14 cellular contexts compared by ENCODE assay signal in the genomic region with DNA sequence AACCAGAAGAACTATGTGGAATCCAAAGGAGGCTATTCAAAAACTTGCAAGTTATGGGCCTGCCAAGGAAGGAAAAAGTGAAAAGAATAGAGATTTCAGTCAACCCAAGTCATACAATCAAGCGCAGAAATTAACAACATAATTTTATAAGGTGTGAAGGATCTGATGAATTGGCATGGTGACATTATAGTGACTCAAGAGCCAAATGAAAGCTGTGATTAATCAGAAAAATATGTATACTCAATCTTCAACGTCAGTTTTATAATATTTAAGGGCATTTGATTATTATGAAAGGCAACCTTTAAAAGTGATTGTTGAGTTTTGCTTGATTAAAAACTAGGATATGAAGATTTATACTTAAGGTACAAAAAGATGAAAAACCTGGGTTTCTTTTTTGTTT. TPM values are rescaled to one million over a fixed set of nuclear protein-coding genes. Genes with fewer than 3 reads are reported as not detected.
DNase-seq lines count a peak whose midpoint lies in the region; ATAC-seq and TF ChIP-seq lines count a peak whose summit lies in the region.
"Had no signal": no experiment of that assay in that cellular context is flagged by ENCODE, and none has a peak within 500 bp of the region (broad histone marks: within the 10 kb centered on the region; RNA-seq: fewer than 3 reads in every experiment).

No MANE protein-coding gene starts in this region.

- H3K9me3 Mint-ChIP-seq in activated T-cell treated with anti-CD3 and anti-CD28 coated beads, Interleukin-2, amount 50 U/mL, for 24 hours = no peaks in the 10 kb centered on the region
- no peaks in the 10 kb centered on the region for H3K9me3 Mint-ChIP-seq in T-cell

- peak overlapping the region; percentile 74 to 84 (median 79) for H3K27ac ChIP-seq in esophagus muscularis mucosa (replicated peaks in 1 of 4)
- peak overlapping the region; percentile 91 for H3K27ac ChIP-seq in suprapubic skin
- H3K27ac ChIP-seq in WERI-Rb-1 = no peak overlapping the region
- H3K27ac ChIP-seq: SK-N-MC had no signal

- H3K27me3 ChIP-seq in esophagus muscularis mucosa = no peaks in the 10 kb centered on the region
- no peaks in the 10 kb centered on the region for H3K27me3 ChIP-seq in suprapubic skin
- H3K27me3 ChIP-seq in WERI-Rb-1 (ENCODE audit: insufficient read depth, low read depth, severe bottlenecking) = peaks cover 100% of the 10 kb centered on the region
- H3K27me3 ChIP-seq: adrenal gland had no signal

- intact Hi-C loops in esophagus muscularis mucosa (cut with DNase I) = no loop called here

- H3K4me1 ChIP-seq in esophagus muscularis mucosa (peaks cover 43 to 57% (median 52%) of the 10 kb centered on the region in 4 donors), suprapubic skin (peaks cover 56% of the 10 kb centered on the region)

- no peaks in the 10 kb centered on the region for H3K36me3 Mint-ChIP-seq in activated T-cell treated with anti-CD3 and anti-CD28 coated beads, Interleukin-2, amount 50 U/mL, for 24 hours (ENCODE audit: low read depth)
- H3K36me3 Mint-ChIP-seq in T-cell = no peaks in the 10 kb centered on the region

- TF ChIP-seq EP300 in esophagus muscularis mucosa (IDR thresholded peaks at IDR 0.05) (no peak), suprapubic skin (IDR thresholded peaks at IDR 0.05) (no peak)

- H3K9me3 ChIP-seq in esophagus muscularis mucosa (no peaks in the 10 kb centered on the region), suprapubic skin (no peaks in the 10 kb centered on the region), WERI-Rb-1 (ENCODE audit: severe bottlenecking) (peaks cover 14% of the 10 kb centered on the region)
- H3K9me3 ChIP-seq: adrenal gland had no signal

- no peak for DNase-seq in activated T-cell treated with anti-CD3 and anti-CD28 coated beads, Interleukin-2, amount 50 U/mL, for 24 hours
- no peak for DNase-seq in activated T-cell treated with anti-CD3 and anti-CD28 coated beads, Interleukin-2, amount 50 U/mL, for 48 hours
- DNase-seq in T-cell = no peak
- no peak for DNase-seq in esophagus muscularis mucosa (ENCODE audit: extremely low spot score)
- DNase-seq in suprapubic skin (ENCODE audit: low spot score in 2 of 2) = no peak
- DNase-seq in WERI-Rb-1 = no peak
- DNase-seq in GM10248 (ENCODE audit: extremely low spot score) = no peak
- DNase-seq: activated CD8-positive, alpha-beta memory T cell treated with anti-CD3 and anti-CD28 coated beads for 24 hours; adrenal gland; NCI-H1436; stimulated activated CD4-positive, alpha-beta T cell treated with anti-CD3 and anti-CD28 coated beads, Interleukin-12 subunit alpha, Interleukin-12 subunit beta, amount 100 ng/mL, for 4 hours had no signal

- peak overlapping the region; percentile 92 for H3K27ac Mint-ChIP-seq in activated T-cell treated with anti-CD3 and anti-CD28 coated beads, Interleukin-2, amount 50 U/mL, for 24 hours
- H3K27ac Mint-ChIP-seq in T-cell = peak overlapping the region; percentile 89 to 94

- H3K36me3 ChIP-seq in esophagus muscularis mucosa (no peaks in the 10 kb centered on the region), suprapubic skin (no peaks in the 10 kb centered on the region), WERI-Rb-1 (no peaks in the 10 kb centered on the region)
- H3K36me3 ChIP-seq: adrenal gland had no signal

- POLR2A ChIA-PET in T-cell (lab: Charles Lee) (no interaction called here), GM10248 (lab: Yijun Ruan, JAX) (no interaction called here)

- no peak overlapping the region for H3K4me3 ChIP-seq in esophagus muscularis mucosa
- H3K4me3 ChIP-seq in suprapubic skin = no peak overlapping the region
- H3K4me3 ChIP-seq in WERI-Rb-1 (ENCODE audit: low read depth, low read length) = no peak overlapping the region
- H3K4me3 ChIP-seq: adrenal gland, coronary artery, SK-N-MC had no signal

- no peak for TF ChIP-seq CTCF in esophagus muscularis mucosa (IDR thresholded peaks at IDR 0.05)
- no peak for TF ChIP-seq CTCF in suprapubic skin (IDR thresholded peaks at IDR 0.05)
- no peak for TF ChIP-seq CTCF in WERI-Rb-1 (IDR thresholded peaks at IDR 0.05; ENCODE audit: low read depth, low read length)
- TF ChIP-seq CTCF in GM10248 (IDR thresholded peaks at IDR 0.05; ENCODE audit: control extremely low read depth, extremely low read depth, low read depth, missing control alignments) = no peak

- TF ChIP-seq POLR2A in esophagus muscularis mucosa (IDR thresholded peaks at IDR 0.05; ENCODE audit: low read depth) (no peak), suprapubic skin (IDR thresholded peaks at IDR 0.05) (no peak)

- no peak overlapping the region for H3K4me3 Mint-ChIP-seq in activated T-cell treated with anti-CD3 and anti-CD28 coated beads, Interleukin-2, amount 50 U/mL, for 24 hours
- H3K4me3 Mint-ChIP-seq in T-cell = no peak overlapping the region

- CTCF ChIA-PET in T-cell (lab: Charles Lee) = interaction anchor here in 1 of 2 donors (3.0 to 3.9 kb wide), 3 partner anchors 12 to 54 kb away, joined by 12 to 29 read pairs (median 15); no protein-coding TSS in a partner anchor
- CTCF ChIA-PET in GM10248 (lab: Yijun Ruan, JAX) = interaction anchor here (1.0 kb wide), 1 partner anchor 13 kb away, joined by 3 read pairs; no protein-coding TSS in a partner anchor

- peaks cover 44% of the 10 kb centered on the region for H3K4me1 Mint-ChIP-seq in activated T-cell treated with anti-CD3 and anti-CD28 coated beads, Interleukin-2, amount 50 U/mL, for 24 hours (ENCODE audit: low read depth)
- H3K4me1 Mint-ChIP-seq in T-cell = peaks cover 23 to 39% (median 32%) of the 10 kb centered on the region in 3 donors

- ATAC-seq in T-cell (replicated peaks in 1 of 4) (no peak), HG03520 (IDR thresholded peaks at IDR 0.05; ENCODE audit: unreplicated experiment) (no peak)

- 36% methylated on average over 2 of the region's 2 CpGs for WGBS in esophagus muscularis mucosa
- 38% methylated on average over 2 of the region's 2 CpGs for WGBS in suprapubic skin

- H3K27me3 Mint-ChIP-seq in activated T-cell treated with anti-CD3 and anti-CD28 coated beads, Interleukin-2, amount 50 U/mL, for 24 hours = no peaks in the 10 kb centered on the region
- no peaks in the 10 kb centered on the region for H3K27me3 Mint-ChIP-seq in T-cell

RNA-seq across cellular contexts. Expression of gene THEM4, which starts 37.8 kb away (rescaled TPM):
- total RNA-seq in T-cell (100 to 1,000 TPM in 2 of 5 donors, 10 to 100 TPM in 3; 48.2 to 119 (median 97.6) TPM), esophagus muscularis mucosa (10 to 100 TPM; 13.2 to 15.7 (median 14.3) TPM), suprapubic skin (10 to 100 TPM in 1 of 4 donors, 1 to 10 TPM in 3; 6.7 to 31.5 (median 8.9) TPM)

RNA-seq across cellular contexts. Expression of gene S100A10, which starts 46.5 kb away (rescaled TPM):
- total RNA-seq in T-cell (100 to 1,000 TPM; 157 to 277 (median 264) TPM), esophagus muscularis mucosa (100 to 1,000 TPM in 2 of 4 donors, 10 to 100 TPM in 2; 82.5 to 214 (median 105) TPM), suprapubic skin (100 to 1,000 TPM; 109 to 247 (median 171) TPM)
